21 cellular contexts compared by ENCODE assay signal in the genomic region with DNA sequence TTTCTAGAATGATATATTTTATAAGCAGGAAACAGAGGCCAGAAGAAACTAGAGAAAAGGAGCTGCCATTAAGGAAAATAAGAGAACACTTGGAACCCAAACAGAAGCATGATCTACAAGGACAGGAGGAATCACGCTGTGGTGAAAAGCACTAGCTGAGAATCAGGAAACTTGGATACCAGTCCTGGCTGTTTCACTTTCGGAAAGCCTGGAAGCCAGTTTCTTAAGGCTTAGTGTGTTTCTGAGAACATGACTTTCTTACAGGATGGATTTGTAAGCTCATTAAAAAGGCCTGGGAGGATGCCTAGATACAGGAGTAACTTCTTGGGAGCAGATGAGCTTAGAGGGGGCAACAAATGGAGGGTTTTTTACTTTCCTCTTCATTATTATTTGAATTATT. TPM values are rescaled to one million over a fixed set of nuclear protein-coding genes. Genes with fewer than 3 reads are reported as not detected.
DNase-seq lines count a peak whose midpoint lies in the region; ATAC-seq, FAIRE-seq and TF ChIP-seq lines count a peak whose summit lies in the region.
"Had no signal": no experiment of that assay in that cellular context is flagged by ENCODE, and none has a peak within 500 bp of the region (broad histone marks: within the 10 kb centered on the region; RNA-seq: fewer than 3 reads in every experiment).

No MANE protein-coding gene starts in this region.

- WGBS in small intestine, 3 donors = 59 to 62% (median 61%) methylated on average over 2 of the region's 2 CpGs

- peak overlapping the region; percentile 18 for H3K4me3 ChIP-seq in adipocyte (ENCODE audit: low read length)
- H3K4me3 ChIP-seq in fibroblast of villous mesenchyme (ENCODE audit: low read depth, low read length) = no peak overlapping the region
- no peak overlapping the region for H3K4me3 ChIP-seq in small intestine (ENCODE audit: low read depth in 1 of 2, low read length in 2 of 2)

- no peak overlapping the region for H3K9ac ChIP-seq in adipocyte (ENCODE audit: low read length)

- TF ChIP-seq CTCF in fibroblast of villous mesenchyme (IDR thresholded peaks at IDR 0.05; ENCODE audit: insufficient read depth, low read depth, low read length) = no peak

- H3K4me1 ChIP-seq in adipocyte (ENCODE audit: control insufficient read depth, insufficient read depth, low read length) (no peaks in the 10 kb centered on the region), small intestine (ENCODE audit: control insufficient read depth in 2 of 2, insufficient read depth in 1 of 2, low read depth in 1 of 2, low read length in 1 of 2) (no peaks in the 10 kb centered on the region)

- H3K9me3 ChIP-seq in adipocyte (ENCODE audit: control insufficient read depth, low read length) (no peaks in the 10 kb centered on the region), small intestine (ENCODE audit: control insufficient read depth, low read depth) (no peaks in the 10 kb centered on the region)

- H3K27me3 ChIP-seq in adipocyte (replicated peaks; ENCODE audit: control insufficient read depth, insufficient read depth, low read length) = no peaks in the 10 kb centered on the region
- no peaks in the 10 kb centered on the region for H3K27me3 ChIP-seq in small intestine (ENCODE audit: control insufficient read depth in 2 of 2, insufficient read depth in 2 of 2, low read length in 2 of 2)

- FAIRE-seq in small intestine (lab: Jason Lieb, UNC) = no peak

- H3K36me3 ChIP-seq in adipocyte (ENCODE audit: control insufficient read depth, insufficient read depth, low read length, severe bottlenecking) (no peaks in the 10 kb centered on the region), small intestine (ENCODE audit: control insufficient read depth in 2 of 2, insufficient read depth in 2 of 2, low read length in 2 of 2) (no peaks in the 10 kb centered on the region)

- no peak overlapping the region for H3K27ac ChIP-seq in small intestine (ENCODE audit: low read depth in 1 of 2, low read length in 1 of 2)

- DNase-seq in NCI-H82 (lab: John Stamatoyannopoulos, UW) (peak; percentile 67), adipocyte (ENCODE audit: low read depth) (no peak), fibroblast of villous mesenchyme (ENCODE audit: low read depth) (peak; percentile 9), small intestine (peak; percentile 14), HuH-7.5 (ENCODE audit: low spot score) (no peak)
- DNase-seq: ACHN; AML-193; COR-L47; H7; Kasumi-1; NCI-H1105; NCI-H1694 treated with DMSO at 0.1 percent for 48 hours; NCI-H226; NCI-H526; NK-92 treated with Interleukin-12 subunit alpha and Interleukin-12 subunit beta, amount 100 ng/mL, for 24 hours had no signal

- ATAC-seq in GM21786 (IDR thresholded peaks at IDR 0.05; ENCODE audit: unreplicated experiment) = no peak
- ATAC-seq in GM18502 (IDR thresholded peaks at IDR 0.05; ENCODE audit: poor library complexity, unreplicated experiment) = no peak

RNA-seq across cellular contexts. Expression of a gene that starts 36.9 kb away (rescaled TPM):
- total RNA-seq in fibroblast of villous mesenchyme = 2.6 and 19.0 TPM in 2 replicates
- polyA plus RNA-seq in small intestine = 1 to 10 TPM; 1.6 to 3.2 (median 2.2) TPM
- total RNA-seq: Daoy, HT-29 had no signal
- polyA plus RNA-seq: CD14-positive monocyte, IgD-negative memory B cell had no signal

Comparison
In these comparisons a context has a peak if more than half of its experiments do, and no peak if none do; other contexts are left out.
1. DNase-seq: peak in NCI-H82 (single experiment), fibroblast of villous mesenchyme (single experiment) and small intestine (single experiment); none in adipocyte (single experiment) and HuH-7.5 (single experiment).